In the genomic region with DNA sequence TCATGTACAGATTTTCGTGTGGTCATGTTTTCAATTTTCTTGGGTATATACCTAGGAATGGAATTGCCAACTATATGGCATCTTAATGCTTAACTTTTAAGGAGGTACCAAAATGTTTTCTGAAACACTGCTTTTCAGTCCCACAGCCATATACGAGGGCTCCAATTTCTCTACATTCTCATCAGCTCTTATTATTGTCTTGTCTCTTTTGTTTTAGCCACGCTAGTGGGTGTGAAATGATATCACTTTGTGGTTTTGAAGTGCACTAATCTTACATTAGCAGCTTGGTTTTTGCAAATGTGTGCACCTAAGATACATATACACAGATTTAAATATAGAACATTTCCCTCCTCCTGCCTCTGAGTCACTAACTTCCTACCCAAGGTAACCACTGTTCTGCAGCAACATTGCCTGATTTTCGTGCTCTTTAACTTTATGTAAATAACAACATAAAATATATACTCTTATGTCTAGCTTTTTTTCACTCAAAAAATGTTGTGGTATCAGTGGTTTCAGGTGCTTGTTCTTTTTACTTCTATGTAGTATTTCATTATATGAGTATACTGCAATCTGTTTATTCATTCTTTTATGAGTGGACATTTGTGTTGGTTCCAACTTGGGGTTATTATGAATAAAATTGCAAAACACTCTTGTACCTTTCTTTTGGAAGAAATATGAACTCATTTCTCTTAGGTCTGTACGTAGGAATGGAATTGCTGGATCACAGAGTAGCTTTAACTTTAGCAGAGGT, we compare ENCODE assay signal across 14 cellular contexts.
DNase-seq lines count a peak whose midpoint lies in the region; ATAC-seq, FAIRE-seq and TF ChIP-seq lines count a peak whose summit lies in the region.
"Had no signal": no experiment of that assay in that cellular context is flagged by ENCODE, and none has a peak within 500 bp of the region (broad histone marks: within the 10 kb centered on the region; RNA-seq: fewer than 3 reads in every experiment).

No MANE protein-coding gene starts in this region.

- no peak overlapping the region for H3K4me3 ChIP-seq in HepG2 (replicated peaks in 1 of 3; ENCODE audit: insufficient read depth in 1 of 3, low read depth in 2 of 3, low read length in 3 of 3)

- H3K27ac Mint-ChIP-seq in CD4-positive, alpha-beta T cell, result peak overlapping the region; percentile 2
- no peak overlapping the region for H3K27ac Mint-ChIP-seq in T-helper 2 cell treated with Interferon-gamma antibody and Interleukin-4, amounts not matched to agents 5 μg/mL and 100 μg/mL, for 36 hours

- FAIRE-seq in HepG2 (lab: Jason Lieb, UNC), result no peak

- H2AFZ ChIP-seq in HepG2 (ENCODE audit: low read length), result no peak overlapping the region

- H3K27me3 Mint-ChIP-seq in CD4-positive, alpha-beta T cell, result no peaks in the 10 kb centered on the region
- peaks cover 2% of the 10 kb centered on the region for H3K27me3 Mint-ChIP-seq in T-helper 2 cell treated with Interferon-gamma antibody and Interleukin-4, amounts not matched to agents 5 μg/mL and 100 μg/mL, for 36 hours (ENCODE audit: low read depth)

- intact Hi-C loops in CD4-positive, alpha-beta T cell (cut with DNase I, micrococcal nuclease), result loop anchor here in 1 of 2 experiments (5.0 kb wide), 1 partner anchor 62 kb away; no protein-coding TSS in a partner anchor
- intact Hi-C loops in HepG2 (cut with micrococcal nuclease; ENCODE audit: unreplicated experiment) (loop anchor here (10.0 kb wide), 1 partner anchor 775 kb away; no protein-coding TSS in a partner anchor), cardiac septum (cut with DNase I) (loop anchor here (5.0 kb wide), 1 partner anchor 38 kb away; no protein-coding TSS in a partner anchor)

- no peaks in the 10 kb centered on the region for H3K36me3 ChIP-seq in HepG2 (replicated peaks in 1 of 2; ENCODE audit: control insufficient read depth in 1 of 2, insufficient read depth in 2 of 2, low read length in 2 of 2)

- peaks cover 5% of the 10 kb centered on the region for H3K9me3 ChIP-seq in CD4-positive, alpha-beta T cell (ENCODE audit: control insufficient read depth, low read length)
- H3K9me3 ChIP-seq in HepG2 (ENCODE audit: low read length), result no peaks in the 10 kb centered on the region

- no peak overlapping the region for H3K4me3 Mint-ChIP-seq in CD4-positive, alpha-beta T cell
- H3K4me3 Mint-ChIP-seq in T-helper 2 cell treated with Interferon-gamma antibody and Interleukin-4, amounts not matched to agents 5 μg/mL and 100 μg/mL, for 36 hours, result peak overlapping the region; percentile 28

- H4K20me1 ChIP-seq in HepG2 (ENCODE audit: insufficient read depth, low read length), result no peaks in the 10 kb centered on the region

- no TSS peak for BruUV-seq in HepG2 (replicated peaks; lab: Mats Ljungman, UMichigan)

- H3K9ac ChIP-seq in HepG2 (ENCODE audit: insufficient read depth, low read depth, low read length), result no peak overlapping the region

- no peak for TF ChIP-seq RAD21 in HepG2 (CRISPR knock-in tag; IDR thresholded peaks at IDR 0.05)

- no peaks in the 10 kb centered on the region for H3K79me2 ChIP-seq in HepG2 (ENCODE audit: insufficient read depth, low read length)

- peaks cover 77% of the 10 kb centered on the region for H3K4me1 ChIP-seq in HepG2 (ENCODE audit: insufficient read depth, low read length)

- no peaks in the 10 kb centered on the region for H3K36me3 Mint-ChIP-seq in CD4-positive, alpha-beta T cell (ENCODE audit: low read depth)
- peaks cover 2% of the 10 kb centered on the region for H3K36me3 Mint-ChIP-seq in T-helper 2 cell treated with Interferon-gamma antibody and Interleukin-4, amounts not matched to agents 5 μg/mL and 100 μg/mL, for 36 hours (ENCODE audit: low read depth)

- no peak overlapping the region for H3K27ac ChIP-seq in CD4-positive, alpha-beta T cell (ENCODE audit: low read depth, low read length)
- no peak overlapping the region for H3K27ac ChIP-seq in HepG2 (ENCODE audit: extremely low read length, insufficient read depth, low read length)

- POLR2A ChIA-PET in CD4-positive, alpha-beta T cell (lab: Charles Lee), result interaction anchor here (0.6 to 1.7 kb wide), 8 partner anchors 35 to 213 kb away, joined by 3 to 7 read pairs (median 4); a partner anchor contains a TSS
- POLR2A ChIA-PET in HepG2 (lab: Yijun Ruan, JAX) (interaction anchor here (0.9 to 1.9 kb wide), 2 partner anchors 73 kb away, joined by 4 to 6 read pairs; a partner anchor contains a TSS), HEK293T (lab: Yijun Ruan, JAX) (no interaction called here)

- H3K9me3 Mint-ChIP-seq in CD4-positive, alpha-beta T cell, result no peaks in the 10 kb centered on the region
- H3K9me3 Mint-ChIP-seq in T-helper 2 cell treated with Interferon-gamma antibody and Interleukin-4, amounts not matched to agents 5 μg/mL and 100 μg/mL, for 36 hours, result peaks cover 18% of the 10 kb centered on the region

- CTCF ChIA-PET in CD4-positive, alpha-beta T cell (lab: Charles Lee), result interaction anchor here (0.5 to 1.3 kb wide), 5 partner anchors 13 to 97 kb away, joined by 3 to 7 read pairs (median 5); no protein-coding TSS in a partner anchor
- CTCF ChIA-PET in HepG2 (lab: Yijun Ruan, JAX; ENCODE audit: low intra/inter-chr PET ratio, low total read pairs), result no interaction called here
- CTCF ChIA-PET in HEK293T (lab: Yijun Ruan, JAX), result no interaction called here

- peak; percentile 82 for ATAC-seq in CD4-positive, alpha-beta T cell (ENCODE audit: poor library complexity)
- no peak for ATAC-seq in HepG2

- TF ChIP-seq EP300 in HepG2 (IDR thresholded peaks at IDR 0.05; ENCODE audit: low read depth in 2 of 2, low read length in 2 of 2) (no peak), HepG2 (CRISPR knock-in tag; IDR thresholded peaks at IDR 0.05; ENCODE audit: borderline replicate concordance) (no peak)

- no peak for TF ChIP-seq CTCF in CD4-positive, alpha-beta T cell (IDR thresholded peaks at IDR 0.05)
- no peak for TF ChIP-seq CTCF in HepG2 (CRISPR knock-in tag; IDR thresholded peaks at IDR 0.05)

- peaks cover 18% of the 10 kb centered on the region for H3K4me1 Mint-ChIP-seq in CD4-positive, alpha-beta T cell (ENCODE audit: low read depth)
- peaks cover 23% of the 10 kb centered on the region for H3K4me1 Mint-ChIP-seq in T-helper 2 cell treated with Interferon-gamma antibody and Interleukin-4, amounts not matched to agents 5 μg/mL and 100 μg/mL, for 36 hours (ENCODE audit: low read depth)

- WGBS in HepG2 (ENCODE audit: low lambda C conversion rate), result 84% methylated on average over 5 of the region's 5 CpGs

- no peak for DNase-seq in CD4-positive, alpha-beta T cell
- DNase-seq in GDM1 (lab: John Stamatoyannopoulos, UW) (peak; percentile 21), dermis blood vessel endothelial cell (peak; percentile 47), NCI-H2081 treated with DMSO at 0.1 percent for 48 hours (lab: John Stamatoyannopoulos, UW) (no peak), HepG2 (ENCODE audit: low spot score) (no peak), HEK293T (ENCODE audit: extremely low spot score) (no peak), cardiac septum (ENCODE audit: low spot score) (no peak)
- peak; percentile 26 for DNase-seq in T-helper 2 cell treated with Interferon-gamma antibody and Interleukin-4, amounts not matched to agents 5 μg/mL and 100 μg/mL, for 36 hours (ENCODE audit: low spot score)
- DNase-seq: activated CD8-positive, alpha-beta memory T cell treated with anti-CD3 and anti-CD28 coated beads for 24 hours; aorta; NCI-H1436 treated with DMSO at 0.1 percent for 48 hours; NCI-H446; retina; stimulated activated CD4-positive, alpha-beta T cell treated with anti-CD3 and anti-CD28 coated beads, Interleukin-1b, Interleukin-23, amount 100 ng/mL, for 48 hours had no signal

- no peaks in the 10 kb centered on the region for H3K27me3 ChIP-seq in CD4-positive, alpha-beta T cell (ENCODE audit: control insufficient read depth, insufficient read depth, low read length)
- H3K27me3 ChIP-seq in HepG2 (ENCODE audit: control insufficient read depth in 1 of 2, insufficient read depth in 2 of 2, low read length in 2 of 2), result no peaks in the 10 kb centered on the region

- no peak for TF ChIP-seq POLR2A in HepG2 (IDR thresholded peaks at IDR 0.05; ENCODE audit: insufficient read depth in 1 of 2, low read depth in 2 of 2, low read length in 2 of 2)

- H3K4me2 ChIP-seq in HepG2 (ENCODE audit: low read depth, low read length), result no peak overlapping the region

- in situ Hi-C loops in HepG2 (cut with HindIII; ENCODE audit: extremely low pct_ligation_motif_present, low pct_unique_long_range_greater_than_20kb), result no loop called here

TF ChIP-seq in HepG2, 621 proteins besides CTCF, POLR2A, EP300 and RAD21 (continues in another document):
- TF ChIP-seq, protein P1, sequence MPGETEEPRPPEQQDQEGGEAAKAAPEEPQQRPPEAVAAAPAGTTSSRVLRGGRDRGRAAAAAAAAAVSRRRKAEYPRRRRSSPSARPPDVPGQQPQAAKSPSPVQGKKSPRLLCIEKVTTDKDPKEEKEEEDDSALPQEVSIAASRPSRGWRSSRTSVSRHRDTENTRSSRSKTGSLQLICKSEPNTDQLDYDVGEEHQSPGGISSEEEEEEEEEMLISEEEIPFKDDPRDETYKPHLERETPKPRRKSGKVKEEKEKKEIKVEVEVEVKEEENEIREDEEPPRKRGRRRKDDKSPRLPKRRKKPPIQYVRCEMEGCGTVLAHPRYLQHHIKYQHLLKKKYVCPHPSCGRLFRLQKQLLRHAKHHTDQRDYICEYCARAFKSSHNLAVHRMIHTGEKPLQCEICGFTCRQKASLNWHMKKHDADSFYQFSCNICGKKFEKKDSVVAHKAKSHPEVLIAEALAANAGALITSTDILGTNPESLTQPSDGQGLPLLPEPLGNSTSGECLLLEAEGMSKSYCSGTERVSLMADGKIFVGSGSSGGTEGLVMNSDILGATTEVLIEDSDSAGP (CRISPR knock-in tag; IDR thresholded peaks at IDR 0.05; ENCODE audit: borderline replicate concordance), result no peak

TF ChIP-seq in HEK293T, 16 proteins besides CTCF, POLR2A, EP300 and RAD21 (continues in another document):
- TF ChIP-seq SP1 (IDR thresholded peaks at IDR 0.05) (no peak), ARNT (IDR thresholded peaks at IDR 0.05) (no peak), ELF4 (IDR thresholded peaks at IDR 0.05) (no peak), L3MBTL2 (conservative IDR thresholded peaks at IDR 0.05) (no peak), ZNF384 (IDR thresholded peaks at IDR 0.05) (no peak), FOXK2 (IDR thresholded peaks at IDR 0.05) (no peak), FOXM1 (IDR thresholded peaks at IDR 0.05; ENCODE audit: borderline replicate concordance) (no peak), BHLHE40 (IDR thresholded peaks at IDR 0.05; ENCODE audit: borderline replicate concordance) (no peak), TARDBP (IDR thresholded peaks at IDR 0.05) (no peak)
- TF ChIP-seq, protein P2, sequence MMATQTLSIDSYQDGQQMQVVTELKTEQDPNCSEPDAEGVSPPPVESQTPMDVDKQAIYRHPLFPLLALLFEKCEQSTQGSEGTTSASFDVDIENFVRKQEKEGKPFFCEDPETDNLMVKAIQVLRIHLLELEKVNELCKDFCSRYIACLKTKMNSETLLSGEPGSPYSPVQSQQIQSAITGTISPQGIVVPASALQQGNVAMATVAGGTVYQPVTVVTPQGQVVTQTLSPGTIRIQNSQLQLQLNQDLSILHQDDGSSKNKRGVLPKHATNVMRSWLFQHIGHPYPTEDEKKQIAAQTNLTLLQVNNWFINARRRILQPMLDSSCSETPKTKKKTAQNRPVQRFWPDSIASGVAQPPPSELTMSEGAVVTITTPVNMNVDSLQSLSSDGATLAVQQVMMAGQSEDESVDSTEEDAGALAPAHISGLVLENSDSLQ (IDR thresholded peaks at IDR 0.05), result no peak

Comparison
In these comparisons a context has a peak if more than half of its experiments do, and no peak if none do; other contexts are left out.
1. DNase-seq: peak in GDM1 (single experiment), T-helper 2 cell treated with Interferon-gamma antibody and Interleukin-4, amounts not matched to agents 5 μg/mL and 100 μg/mL, for 36 hours (single experiment) and dermis blood vessel endothelial cell (single experiment); none in CD4-positive, alpha-beta T cell (0 of 10), NCI-H2081 treated with DMSO at 0.1 percent for 48 hours (single experiment), HepG2 (single experiment), HEK293T (single experiment) and cardiac septum (single experiment).